In the genomic region with DNA sequence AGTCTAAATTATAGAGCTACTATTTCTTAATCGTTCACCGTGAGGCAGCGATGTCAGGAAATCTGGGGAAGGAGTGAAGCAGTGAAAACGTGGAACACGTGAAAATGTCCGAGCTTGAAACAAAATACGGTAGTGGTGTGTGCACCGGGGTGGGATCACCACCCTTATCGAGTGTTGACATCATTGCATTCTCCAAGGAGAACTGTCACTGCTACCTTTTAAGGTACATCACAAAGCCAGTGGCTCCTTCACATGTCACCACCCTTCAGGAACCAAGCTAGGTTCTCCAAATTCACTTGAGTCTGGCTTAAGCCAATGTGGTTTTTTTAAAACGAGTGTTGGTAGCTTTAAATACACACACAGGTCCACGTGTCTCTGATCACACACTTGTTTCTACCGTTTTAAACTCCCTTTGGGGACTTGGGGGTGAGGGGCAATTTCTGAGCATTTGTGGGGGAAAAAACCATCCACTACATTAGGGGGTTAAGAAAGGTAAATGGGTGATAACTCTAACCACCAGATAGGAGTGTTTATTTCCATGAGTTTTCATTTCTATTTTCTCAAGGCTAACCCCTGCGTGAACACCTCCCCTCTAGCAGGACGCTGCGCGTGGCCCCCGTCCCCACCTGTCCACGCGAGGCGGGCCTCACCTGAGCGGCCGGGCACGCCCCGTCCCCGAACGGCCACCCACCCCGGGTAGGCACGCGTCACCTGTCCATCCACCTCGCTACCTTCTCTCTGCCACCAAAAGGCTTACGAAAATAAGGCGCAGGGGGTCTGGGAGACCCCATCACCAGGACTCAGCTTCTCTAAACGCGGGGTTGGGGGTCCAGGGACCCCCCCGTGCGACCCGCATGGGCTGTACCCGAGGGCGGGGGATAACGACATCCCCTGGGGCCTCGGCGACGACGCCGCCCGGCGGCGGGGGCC, we compare ENCODE assay signal across 8 cellular contexts. TPM values are rescaled to one million over a fixed set of nuclear protein-coding genes. Genes with fewer than 3 reads are reported as not detected.
DNase-seq lines count a peak whose midpoint lies in the region; ATAC-seq and FAIRE-seq lines count a peak whose summit lies in the region.

No MANE protein-coding gene starts in this region.

- H3K4me1 Mint-ChIP-seq in CD4-positive, alpha-beta memory T cell: peaks cover 15 to 37% (median 29%) of the 10 kb centered on the region in 4 donors
- peaks cover 38% of the 10 kb centered on the region for H3K4me1 Mint-ChIP-seq in activated naive CD4-positive, alpha-beta T cell treated with anti-CD3 and anti-CD28 coated beads, Interleukin-2, amount 50 U/mL, for 24 hours

- no peaks in the 10 kb centered on the region for H3K9me3 ChIP-seq in CD4-positive, alpha-beta memory T cell (ENCODE audit: control insufficient read depth in 1 of 2, low read length in 2 of 2)

- ATAC-seq in HG03439 (IDR thresholded peaks at IDR 0.05; ENCODE audit: unreplicated experiment): peak; percentile 27

- H3K4me1 ChIP-seq in CD4-positive, alpha-beta memory T cell (ENCODE audit: insufficient read depth, low read length): peaks cover 26% of the 10 kb centered on the region

- peak overlapping the region; percentile 58 to 70 for H3K4me3 ChIP-seq in CD4-positive, alpha-beta memory T cell (ENCODE audit: low read length in 2 of 2)

- peak overlapping the region; percentile 83 to 95 (median 88) for H3K27ac Mint-ChIP-seq in CD4-positive, alpha-beta memory T cell
- H3K27ac Mint-ChIP-seq in activated naive CD4-positive, alpha-beta T cell treated with anti-CD3 and anti-CD28 coated beads, Interleukin-2, amount 50 U/mL, for 24 hours: peak overlapping the region; percentile 95

- H3K4me3 Mint-ChIP-seq in CD4-positive, alpha-beta memory T cell: peak overlapping the region; percentile 83 to 92 (median 92)
- H3K4me3 Mint-ChIP-seq in activated naive CD4-positive, alpha-beta T cell treated with anti-CD3 and anti-CD28 coated beads, Interleukin-2, amount 50 U/mL, for 24 hours: peak overlapping the region; percentile 91

- POLR2A ChIA-PET in CD4-positive, alpha-beta memory T cell (lab: Charles Lee; ENCODE audit: partially characterized antibody): interaction anchor here (0.5 to 3.6 kb wide), 12 partner anchors 11 to 515 kb away, joined by 3 to 53 read pairs (median 6); no protein-coding TSS in a partner anchor

- no peaks in the 10 kb centered on the region for H3K9me3 Mint-ChIP-seq in CD4-positive, alpha-beta memory T cell
- H3K9me3 Mint-ChIP-seq in activated naive CD4-positive, alpha-beta T cell treated with anti-CD3 and anti-CD28 coated beads, Interleukin-2, amount 50 U/mL, for 24 hours: no peaks in the 10 kb centered on the region

- CTCF ChIA-PET in CD4-positive, alpha-beta memory T cell (lab: Charles Lee; ENCODE audit: partially characterized antibody): interaction anchor here (1.2 to 1.3 kb wide), 4 partner anchors 18 to 231 kb away, joined by 3 to 18 read pairs (median 4); no protein-coding TSS in a partner anchor

- H3K36me3 ChIP-seq in CD4-positive, alpha-beta memory T cell (ENCODE audit: insufficient read depth, low read length): no peaks in the 10 kb centered on the region

- no peaks in the 10 kb centered on the region for H3K27me3 Mint-ChIP-seq in CD4-positive, alpha-beta memory T cell
- H3K27me3 Mint-ChIP-seq in activated naive CD4-positive, alpha-beta T cell treated with anti-CD3 and anti-CD28 coated beads, Interleukin-2, amount 50 U/mL, for 24 hours: no peaks in the 10 kb centered on the region

- intact Hi-C loops in CD4-positive, alpha-beta memory T cell (cut with micrococcal nuclease): loop anchor here (1.0 kb wide), 1 partner anchor 17 kb away; no protein-coding TSS in a partner anchor
- intact Hi-C loops in posterior vena cava (cut with DNase I): no loop called here

- peak; percentile 70 for FAIRE-seq in GM19239 (lab: Jason Lieb, UNC)

- no peaks in the 10 kb centered on the region for H3K27me3 ChIP-seq in CD4-positive, alpha-beta memory T cell (ENCODE audit: insufficient read depth, low read length)

- DNase-seq in CD4-positive, alpha-beta memory T cell: peak; percentile 25 to 49 (median 34)
- DNase-seq in GM19239 (ENCODE audit: insufficient read length, low spot score) (no peak), OCI-M2 (lab: John Stamatoyannopoulos, UW; ENCODE audit: unreplicated experiment) (peak; percentile 91), globus pallidus (ENCODE audit: low spot score) (peak; percentile 13), posterior vena cava (ENCODE audit: low spot score) (peak; percentile 77), NCI-H510A (lab: John Stamatoyannopoulos, UW) (no peak)

- peaks cover 5 to 8% of the 10 kb centered on the region in 2 donors for H3K36me3 Mint-ChIP-seq in CD4-positive, alpha-beta memory T cell
- H3K36me3 Mint-ChIP-seq in activated naive CD4-positive, alpha-beta T cell treated with anti-CD3 and anti-CD28 coated beads, Interleukin-2, amount 50 U/mL, for 24 hours: peaks cover 3% of the 10 kb centered on the region

- H3K27ac ChIP-seq in CD4-positive, alpha-beta memory T cell (ENCODE audit: low read depth, low read length): peak overlapping the region; percentile 56

RNA-seq across cellular contexts. Expression of a gene that starts 1.0 kb away (rescaled TPM):
- total RNA-seq in CD4-positive, alpha-beta memory T cell: 10 to 100 TPM; 14.2 to 14.3 TPM
- polyA plus RNA-seq in CD4-positive, alpha-beta memory T cell: 1 to 10 TPM in 1 of 2 donors, under 1 TPM in 1; 0.50 to 3.3 TPM
- 1 to 10 TPM; 2.9 to 5.0 TPM for total RNA-seq in posterior vena cava

Comparison
In these comparisons a context has a peak if more than half of its experiments do, and no peak if none do; other contexts are left out.
1. DNase-seq: peak in CD4-positive, alpha-beta memory T cell (5 of 5), OCI-M2 (single experiment), globus pallidus (single experiment) and posterior vena cava (single experiment); none in GM19239 (single experiment) and NCI-H510A (single experiment).